ENCODE assay signal across 10 cellular contexts in genomic region chr17:59152925-59153324, GRCh38. TPM values are rescaled to one million over a fixed set of nuclear protein-coding genes. Genes with fewer than 3 reads are reported as not detected.
DNase-seq lines count a peak whose midpoint lies in the region; ATAC-seq, FAIRE-seq and TF ChIP-seq lines count a peak whose summit lies in the region.
"Had no signal": no experiment of that assay in that cellular context is flagged by ENCODE, and none has a peak within 500 bp of the region (broad histone marks: within the 10 kb centered on the region; RNA-seq: fewer than 3 reads in every experiment).

No MANE protein-coding gene starts in this region.

- no peak for TF ChIP-seq CTCF in astrocyte (IDR thresholded peaks at IDR 0.05; ENCODE audit: insufficient read depth, low read depth, low read length)

- no peak overlapping the region for H3K4me3 ChIP-seq in CD4-positive, alpha-beta memory T cell (ENCODE audit: low read length in 2 of 2)
- H3K4me3 ChIP-seq in HUES48 (ENCODE audit: low read depth, low read length): peak overlapping the region; percentile 68
- H3K4me3 ChIP-seq in astrocyte (ENCODE audit: insufficient read depth, low read depth, low read length): peak overlapping the region; percentile 90

- peak overlapping the region; percentile 88 for H3K4me2 ChIP-seq in astrocyte (ENCODE audit: low read length)

- H3K79me2 ChIP-seq in astrocyte (ENCODE audit: insufficient read depth, low read length): peaks cover 86% of the 10 kb centered on the region

- no peaks in the 10 kb centered on the region for H3K9me3 ChIP-seq in CD4-positive, alpha-beta memory T cell (ENCODE audit: control insufficient read depth in 1 of 2, low read length in 2 of 2)
- H3K9me3 ChIP-seq in HUES48 (ENCODE audit: control insufficient read depth, insufficient read depth, low read length): no peaks in the 10 kb centered on the region
- H3K9me3 ChIP-seq in astrocyte (ENCODE audit: insufficient read depth, low read depth, low read length): no peaks in the 10 kb centered on the region
- H3K9me3 ChIP-seq: left lung had no signal

- H3K36me3 Mint-ChIP-seq in CD4-positive, alpha-beta memory T cell: peaks cover 0 to 2% of the 10 kb centered on the region in 2 donors
- H3K36me3 Mint-ChIP-seq in astrocyte (ENCODE audit: low read depth, unreplicated experiment): no peaks in the 10 kb centered on the region
- peaks cover 0 to 5% (median 0%) of the 10 kb centered on the region in 3 donors for H3K36me3 Mint-ChIP-seq in naive thymus-derived CD8-positive, alpha-beta T cell
- H3K36me3 Mint-ChIP-seq in activated CD4-positive, alpha-beta T cell treated with anti-CD3 and anti-CD28 coated beads for 36 hours (ENCODE audit: low read depth): peaks cover 10% of the 10 kb centered on the region

- H3K4me3 Mint-ChIP-seq in CD4-positive, alpha-beta memory T cell: peak overlapping the region in 5 of 8 donors; percentile 16 to 55 (median 44)
- H3K4me3 Mint-ChIP-seq in astrocyte (ENCODE audit: unreplicated experiment): no peak overlapping the region
- peak overlapping the region in 6 of 10 donors; percentile 8 to 67 (median 52) for H3K4me3 Mint-ChIP-seq in naive thymus-derived CD8-positive, alpha-beta T cell
- no peak overlapping the region for H3K4me3 Mint-ChIP-seq in activated CD4-positive, alpha-beta T cell treated with anti-CD3 and anti-CD28 coated beads for 36 hours

- ATAC-seq in naive thymus-derived CD8-positive, alpha-beta T cell: no peak
- no peak for ATAC-seq in GM21390 (IDR thresholded peaks at IDR 0.05; ENCODE audit: unreplicated experiment)
- no peak for ATAC-seq in activated CD4-positive, alpha-beta T cell treated with anti-CD3 and anti-CD28 coated beads for 36 hours
- ATAC-seq: left lung had no signal

- POLR2A ChIA-PET in CD4-positive, alpha-beta memory T cell (lab: Charles Lee; ENCODE audit: partially characterized antibody): interaction anchor here (0.6 kb wide), 1 partner anchor 1240 kb away, joined by 3 read pairs; no protein-coding TSS in a partner anchor
- POLR2A ChIA-PET in naive thymus-derived CD8-positive, alpha-beta T cell (lab: Charles Lee): no interaction called here
- POLR2A ChIA-PET in activated CD4-positive, alpha-beta T cell treated with anti-CD3 and anti-CD28 coated beads for 36 hours (lab: Charles Lee): interaction anchor here (1.1 kb wide), 1 partner anchor 812 kb away, joined by 6 read pairs; no protein-coding TSS in a partner anchor

- H3K4me1 Mint-ChIP-seq in CD4-positive, alpha-beta memory T cell: peaks cover 29 to 47% (median 34%) of the 10 kb centered on the region in 4 donors
- H3K4me1 Mint-ChIP-seq in astrocyte (ENCODE audit: low read depth, unreplicated experiment): peaks cover 22% of the 10 kb centered on the region
- peaks cover 4 to 40% (median 24%) of the 10 kb centered on the region in 4 donors for H3K4me1 Mint-ChIP-seq in naive thymus-derived CD8-positive, alpha-beta T cell
- H3K4me1 Mint-ChIP-seq in activated CD4-positive, alpha-beta T cell treated with anti-CD3 and anti-CD28 coated beads for 36 hours: peaks cover 42% of the 10 kb centered on the region

- H3K9ac ChIP-seq in HUES48 (ENCODE audit: low read depth, low read length): no peak overlapping the region; the same call in 1 of the 2 replicates
- H3K9ac ChIP-seq in astrocyte (ENCODE audit: low read length): peak overlapping the region; percentile 98

- no peaks in the 10 kb centered on the region for H3K9me3 Mint-ChIP-seq in CD4-positive, alpha-beta memory T cell
- no peaks in the 10 kb centered on the region for H3K9me3 Mint-ChIP-seq in astrocyte (ENCODE audit: unreplicated experiment)
- no peaks in the 10 kb centered on the region for H3K9me3 Mint-ChIP-seq in naive thymus-derived CD8-positive, alpha-beta T cell
- H3K9me3 Mint-ChIP-seq in activated CD4-positive, alpha-beta T cell treated with anti-CD3 and anti-CD28 coated beads for 36 hours (ENCODE audit: low read depth): no peaks in the 10 kb centered on the region

- no peaks in the 10 kb centered on the region for H3K27me3 Mint-ChIP-seq in CD4-positive, alpha-beta memory T cell
- H3K27me3 Mint-ChIP-seq in astrocyte (ENCODE audit: low read depth, unreplicated experiment): no peaks in the 10 kb centered on the region
- no peaks in the 10 kb centered on the region for H3K27me3 Mint-ChIP-seq in naive thymus-derived CD8-positive, alpha-beta T cell
- H3K27me3 Mint-ChIP-seq in activated CD4-positive, alpha-beta T cell treated with anti-CD3 and anti-CD28 coated beads for 36 hours: no peaks in the 10 kb centered on the region

- intact Hi-C loops in CD4-positive, alpha-beta memory T cell (cut with micrococcal nuclease): no loop called here
- intact Hi-C loops in activated CD4-positive, alpha-beta T cell treated with anti-CD3 and anti-CD28 coated beads for 36 hours (cut with DNase I, micrococcal nuclease): loop anchor here (10.0 kb wide), 2 partner anchors 412 to 818 kb away; partner anchors contain the start of gene DHX40 (in 1 of the 2)

- CTCF ChIA-PET in CD4-positive, alpha-beta memory T cell (lab: Charles Lee; ENCODE audit: partially characterized antibody): interaction anchor here (1.2 kb wide), 1 partner anchor 23 kb away, joined by 3 read pairs; no protein-coding TSS in a partner anchor
- CTCF ChIA-PET in activated CD4-positive, alpha-beta T cell treated with anti-CD3 and anti-CD28 coated beads for 36 hours (lab: Charles Lee): interaction anchor here (2.1 kb wide), 1 partner anchor 8 kb away, joined by 8 read pairs; no protein-coding TSS in a partner anchor

- no peak for FAIRE-seq in astrocyte (lab: Jason Lieb, UNC)

- no peak for DNase-seq in CD4-positive, alpha-beta memory T cell
- DNase-seq in astrocyte (ENCODE audit: low read depth) (no peak), DMS153 treated with DMSO at 0.1 percent for 48 hours (lab: John Stamatoyannopoulos, UW; ENCODE audit: unreplicated experiment) (no peak)
- no peak for DNase-seq in naive thymus-derived CD8-positive, alpha-beta T cell
- DNase-seq in activated CD4-positive, alpha-beta T cell treated with anti-CD3 and anti-CD28 coated beads for 36 hours: no peak
- DNase-seq: activated CD8-positive, alpha-beta memory T cell treated with anti-CD3 and anti-CD28 coated beads, Interleukin-2, amount 50 U/mL, for 48 hours; left lung; posterior cingulate gyrus had no signal

- peak overlapping the region in 1 of 7 donors; percentile 20 for H3K27ac Mint-ChIP-seq in CD4-positive, alpha-beta memory T cell
- no peak overlapping the region for H3K27ac Mint-ChIP-seq in astrocyte (ENCODE audit: unreplicated experiment)
- peak overlapping the region in 4 of 10 donors; percentile 5 to 68 (median 50) for H3K27ac Mint-ChIP-seq in naive thymus-derived CD8-positive, alpha-beta T cell
- H3K27ac Mint-ChIP-seq in activated CD4-positive, alpha-beta T cell treated with anti-CD3 and anti-CD28 coated beads for 36 hours: no peak overlapping the region

- H3K4me1 ChIP-seq in CD4-positive, alpha-beta memory T cell (ENCODE audit: insufficient read depth, low read length): peaks cover 64% of the 10 kb centered on the region
- H3K4me1 ChIP-seq in HUES48 (ENCODE audit: control insufficient read depth, insufficient read depth, low read length) (peaks cover 26% of the 10 kb centered on the region), astrocyte (ENCODE audit: insufficient read depth, low read length) (peaks cover 27% of the 10 kb centered on the region)

- no peak overlapping the region for H3K27ac ChIP-seq in CD4-positive, alpha-beta memory T cell (ENCODE audit: low read depth, low read length)
- H3K27ac ChIP-seq in HUES48 (ENCODE audit: low read depth, low read length) (no peak overlapping the region), astrocyte (ENCODE audit: low read depth, low read length) (peak overlapping the region; percentile 92)

- no peak overlapping the region for H2AFZ ChIP-seq in astrocyte (ENCODE audit: low read depth, low read length)

- no peaks in the 10 kb centered on the region for H3K27me3 ChIP-seq in CD4-positive, alpha-beta memory T cell (ENCODE audit: insufficient read depth, low read length)
- H3K27me3 ChIP-seq in HUES48 (ENCODE audit: control insufficient read depth, insufficient read depth, low read length) (no peaks in the 10 kb centered on the region), astrocyte (ENCODE audit: insufficient read depth, low read length) (no peaks in the 10 kb centered on the region)
- H3K27me3 ChIP-seq: left lung had no signal

- no peaks in the 10 kb centered on the region for H3K36me3 ChIP-seq in CD4-positive, alpha-beta memory T cell (ENCODE audit: insufficient read depth, low read length)
- H3K36me3 ChIP-seq in HUES48 (ENCODE audit: control insufficient read depth, insufficient read depth, low read length): no peaks in the 10 kb centered on the region
- H3K36me3 ChIP-seq in astrocyte (ENCODE audit: insufficient read depth, low read length): no peaks in the 10 kb centered on the region
- H3K36me3 ChIP-seq: left lung had no signal

- peaks cover 13% of the 10 kb centered on the region for H4K20me1 ChIP-seq in astrocyte (ENCODE audit: insufficient read depth, low read length)

RNA-seq across cellular contexts. Expression of gene SKA2, which starts 2.1 kb away (rescaled TPM):
- total RNA-seq in CD4-positive, alpha-beta memory T cell: 10 to 100 TPM; 19.6 to 21.9 TPM
- 10 to 100 TPM; 36.4 to 43.1 TPM for polyA plus RNA-seq in CD4-positive, alpha-beta memory T cell
- 34.0 and 42.6 TPM in 2 replicates for total RNA-seq in astrocyte
- total RNA-seq in naive thymus-derived CD8-positive, alpha-beta T cell: 10 to 100 TPM; 13.1 to 15.7 TPM
- polyA plus RNA-seq in naive thymus-derived CD8-positive, alpha-beta T cell: 10 to 100 TPM; 28.7 to 34.4 (median 33.2) TPM
- total RNA-seq in activated CD4-positive, alpha-beta T cell treated with anti-CD3 and anti-CD28 coated beads for 36 hours: 100 to 1,000 TPM in 1 of 2 experiments, 10 to 100 TPM in 1; 79.5 to 112 TPM

RNA-seq across cellular contexts. Expression of gene PRR11, which starts 2.6 kb away (rescaled TPM):
- total RNA-seq in CD4-positive, alpha-beta memory T cell: 1 to 10 TPM in 1 of 2 experiments, under 1 TPM in 1; 0.93 to 2.1 TPM
- polyA plus RNA-seq in CD4-positive, alpha-beta memory T cell: under 1 TPM; 0.37 to 0.61 TPM
- total RNA-seq in astrocyte: 10.3 and 14.9 TPM in 2 replicates
- under 1 TPM; 0.65 to 0.85 TPM for total RNA-seq in naive thymus-derived CD8-positive, alpha-beta T cell
- under 1 TPM in 2 of 3 donors, not detected in 1; 0.32 to 0.66 TPM for polyA plus RNA-seq in naive thymus-derived CD8-positive, alpha-beta T cell
- total RNA-seq in activated CD4-positive, alpha-beta T cell treated with anti-CD3 and anti-CD28 coated beads for 36 hours: 10 to 100 TPM; 73.6 to 95.9 TPM

RNA-seq across cellular contexts. Expression of gene TRIM37, which starts 46.2 kb away (rescaled TPM):
- total RNA-seq in CD4-positive, alpha-beta memory T cell: 10 to 100 TPM; 20.7 to 25.0 TPM
- 10 to 100 TPM in 1 of 2 donors, 1 to 10 TPM in 1; 9.6 to 10.6 TPM for polyA plus RNA-seq in CD4-positive, alpha-beta memory T cell
- 23.2 and 25.4 TPM in 2 replicates for total RNA-seq in astrocyte
- 10 to 100 TPM; 26.1 to 27.2 TPM for total RNA-seq in naive thymus-derived CD8-positive, alpha-beta T cell
- polyA plus RNA-seq in naive thymus-derived CD8-positive, alpha-beta T cell: 1 to 10 TPM; 7.2 to 9.3 (median 8.3) TPM
- total RNA-seq in activated CD4-positive, alpha-beta T cell treated with anti-CD3 and anti-CD28 coated beads for 36 hours: 10 to 100 TPM; 21.3 to 22.7 TPM

RNA-seq across cellular contexts. Expression of gene SMG8, which starts 56.9 kb away (rescaled TPM):
- 10 to 100 TPM; 18.6 to 19.3 TPM for total RNA-seq in CD4-positive, alpha-beta memory T cell
- polyA plus RNA-seq in CD4-positive, alpha-beta memory T cell: 10 to 100 TPM; 15.9 to 16.8 TPM
- 19.5 and 19.7 TPM in 2 replicates for total RNA-seq in astrocyte
- total RNA-seq in naive thymus-derived CD8-positive, alpha-beta T cell: 10 to 100 TPM; 22.2 to 22.4 TPM
- polyA plus RNA-seq in naive thymus-derived CD8-positive, alpha-beta T cell: 10 to 100 TPM in 1 of 3 donors, 1 to 10 TPM in 2; 7.9 to 12.5 (median 9.5) TPM
- 10 to 100 TPM; 17.4 to 18.3 TPM for total RNA-seq in activated CD4-positive, alpha-beta T cell treated with anti-CD3 and anti-CD28 coated beads for 36 hours

Comparison
In these comparisons a context has a peak if more than half of its experiments do, and no peak if none do; other contexts are left out.
1. H3K4me3 ChIP-seq: peak in HUES48 (single experiment) and astrocyte (single experiment); none in CD4-positive, alpha-beta memory T cell (0 of 2).
2. H3K4me3 Mint-ChIP-seq: peak in CD4-positive, alpha-beta memory T cell (5 of 8) and naive thymus-derived CD8-positive, alpha-beta T cell (6 of 10); none in astrocyte (single experiment) and activated CD4-positive, alpha-beta T cell treated with anti-CD3 and anti-CD28 coated beads for 36 hours (single experiment).